ENCODE assay signal across 19 cellular contexts in genomic region chr6:98716341-98716740, GRCh38.
DNase-seq lines count a peak whose midpoint lies in the region; ATAC-seq, FAIRE-seq and TF ChIP-seq lines count a peak whose summit lies in the region.
"Had no signal": no experiment of that assay in that cellular context is flagged by ENCODE, and none has a peak within 500 bp of the region (broad histone marks: within the 10 kb centered on the region; RNA-seq: fewer than 3 reads in every experiment).

No MANE protein-coding gene starts in this region.

- no peaks in the 10 kb centered on the region for H3K36me3 ChIP-seq in astrocyte (ENCODE audit: insufficient read depth, low read length)
- no peaks in the 10 kb centered on the region for H3K36me3 ChIP-seq in mesendoderm (ENCODE audit: control insufficient read depth, insufficient read depth, low read length)
- H3K36me3 ChIP-seq: BE2C had no signal

- H2BK120ac ChIP-seq in H9 (ENCODE audit: low read depth, low read length, poor library complexity, severe bottlenecking) (no peak overlapping the region), mesendoderm (ENCODE audit: low read depth, low read length) (no peak overlapping the region)

- H3K9me3 Mint-ChIP-seq in H9 = peaks cover 0 to 3% of the 10 kb centered on the region in 2 experiments; a peak in 2 of 5 replicates
- H3K9me3 Mint-ChIP-seq in astrocyte (ENCODE audit: unreplicated experiment) = no peaks in the 10 kb centered on the region
- H3K9me3 Mint-ChIP-seq in HFFc6 = peaks cover 17% of the 10 kb centered on the region
- H3K9me3 Mint-ChIP-seq: activated naive CD8-positive, alpha-beta T cell treated with anti-CD3 and anti-CD28 coated beads for 36 hours; activated T-cell treated with anti-CD3 and anti-CD28 coated beads, Interleukin-2, amount 50 U/mL, for 24 hours; effector memory CD8-positive, alpha-beta T cell had no signal

- H3K9me3 ChIP-seq in H9 (ENCODE audit: control insufficient read depth, low read depth, low read length) (no peaks in the 10 kb centered on the region), astrocyte (ENCODE audit: insufficient read depth, low read depth, low read length) (no peaks in the 10 kb centered on the region)
- H3K9me3 ChIP-seq: BE2C had no signal

- H3K4me1 Mint-ChIP-seq in H9 (peaks cover 29 to 30% of the 10 kb centered on the region in 2 experiments), astrocyte (ENCODE audit: low read depth, unreplicated experiment) (peaks cover 7% of the 10 kb centered on the region), HFFc6 (ENCODE audit: low read depth) (no peaks in the 10 kb centered on the region)
- H3K4me1 Mint-ChIP-seq: activated naive CD8-positive, alpha-beta T cell treated with anti-CD3 and anti-CD28 coated beads for 36 hours; naive thymus-derived CD4-positive, alpha-beta T cell had no signal

- TF ChIP-seq CTCF in H9 (conservative IDR thresholded peaks at IDR 0.05) = no peak
- TF ChIP-seq CTCF in astrocyte (IDR thresholded peaks at IDR 0.05; ENCODE audit: insufficient read depth, low read depth, low read length) = no peak
- TF ChIP-seq CTCF in HFFc6 (IDR thresholded peaks at IDR 0.05) = no peak

- H3K23ac ChIP-seq in H9 (ENCODE audit: insufficient read length, low read depth, low read length) (no peak overlapping the region), mesendoderm (ENCODE audit: low read length) (no peak overlapping the region)

- H3K27ac Mint-ChIP-seq in H9 = no peak overlapping the region; a peak in 1 of 7 replicates
- peak overlapping the region; percentile 21 for H3K27ac Mint-ChIP-seq in astrocyte (ENCODE audit: unreplicated experiment)
- no peak overlapping the region for H3K27ac Mint-ChIP-seq in HFFc6
- H3K27ac Mint-ChIP-seq: activated naive CD8-positive, alpha-beta T cell treated with anti-CD3 and anti-CD28 coated beads for 36 hours; activated T-cell treated with anti-CD3 and anti-CD28 coated beads, Interleukin-2, amount 50 U/mL, for 24 hours; effector memory CD8-positive, alpha-beta T cell; naive thymus-derived CD4-positive, alpha-beta T cell had no signal

- H3K23me2 ChIP-seq in H9 (ENCODE audit: insufficient read length, low read depth, low read length, poor library complexity, severe bottlenecking) = no peaks in the 10 kb centered on the region

- H3K4me1 ChIP-seq in H9 (ENCODE audit: insufficient read depth, low read length) (peaks cover 10% of the 10 kb centered on the region; the same call in 1 of the 2 replicates), astrocyte (ENCODE audit: insufficient read depth, low read length) (no peaks in the 10 kb centered on the region), mesendoderm (ENCODE audit: control insufficient read depth, low read depth, low read length) (peaks cover 4% of the 10 kb centered on the region)
- H3K4me1 ChIP-seq: BE2C had no signal

- no peak for ATAC-seq in HG02870 (IDR thresholded peaks at IDR 0.05; ENCODE audit: unreplicated experiment)
- ATAC-seq: effector memory CD8-positive, alpha-beta T cell; naive thymus-derived CD4-positive, alpha-beta T cell had no signal

- H3K56ac ChIP-seq in H9 (ENCODE audit: insufficient read length, low read depth, low read length) = no peak overlapping the region
- H3K56ac ChIP-seq in mesendoderm (ENCODE audit: low read length) = peak overlapping the region; percentile 28

- H4K8ac ChIP-seq in H9 (replicated peaks; ENCODE audit: insufficient read length, low read depth, low read length) (no peak overlapping the region), mesendoderm (ENCODE audit: low read depth, low read length) (no peak overlapping the region)

- H3K36me3 Mint-ChIP-seq in H9 (ENCODE audit: insufficient read depth in 1 of 3, low read depth in 3 of 3) = peaks cover 0 to 11% (median 4%) of the 10 kb centered on the region in 3 experiments; a peak in 1 of 7 replicates
- no peaks in the 10 kb centered on the region for H3K36me3 Mint-ChIP-seq in astrocyte (ENCODE audit: low read depth, unreplicated experiment)
- no peaks in the 10 kb centered on the region for H3K36me3 Mint-ChIP-seq in HFFc6 (ENCODE audit: low read depth)
- H3K36me3 Mint-ChIP-seq: activated naive CD8-positive, alpha-beta T cell treated with anti-CD3 and anti-CD28 coated beads for 36 hours; naive thymus-derived CD4-positive, alpha-beta T cell had no signal

- no peak overlapping the region for H2BK15ac ChIP-seq in H9 (ENCODE audit: low read depth, low read length)
- H2BK15ac ChIP-seq in mesendoderm (replicated peaks; ENCODE audit: low read depth) = no peak overlapping the region

- H2AK5ac ChIP-seq in H9 (ENCODE audit: insufficient read length, low read length) (no peak overlapping the region), mesendoderm (ENCODE audit: low read length) (no peak overlapping the region)

- no peak overlapping the region for H3K27ac ChIP-seq in H9 (ENCODE audit: insufficient read length, low read depth, low read length)
- H3K27ac ChIP-seq in astrocyte (ENCODE audit: low read depth, low read length) = no peak overlapping the region
- H3K27ac ChIP-seq in mesendoderm (ENCODE audit: low read depth, low read length) = no peak overlapping the region

- H3K4ac ChIP-seq in H9 (ENCODE audit: low read depth, low read length) (no peak overlapping the region), mesendoderm (ENCODE audit: low read depth, low read length) (no peak overlapping the region)

- H3K18ac ChIP-seq in H9 (ENCODE audit: insufficient read length, low read depth, low read length) (no peak overlapping the region), mesendoderm (ENCODE audit: low read length) (no peak overlapping the region)

- no peak overlapping the region for H2BK20ac ChIP-seq in H9 (ENCODE audit: low read depth, low read length, poor library complexity, severe bottlenecking)

- no peaks in the 10 kb centered on the region for H3K79me1 ChIP-seq in H9 (ENCODE audit: insufficient read depth, low read depth, low read length, poor library complexity, severe bottlenecking)
- no peaks in the 10 kb centered on the region for H3K79me1 ChIP-seq in mesendoderm (ENCODE audit: low read length)

- H3K4me3 Mint-ChIP-seq in H9 = peak overlapping the region; percentile 18 to 45; a peak in 3 of 5 replicates
- H3K4me3 Mint-ChIP-seq in astrocyte (ENCODE audit: unreplicated experiment) = no peak overlapping the region
- no peak overlapping the region for H3K4me3 Mint-ChIP-seq in HFFc6
- H3K4me3 Mint-ChIP-seq: activated naive CD8-positive, alpha-beta T cell treated with anti-CD3 and anti-CD28 coated beads for 36 hours; activated T-cell treated with anti-CD3 and anti-CD28 coated beads, Interleukin-2, amount 50 U/mL, for 24 hours; effector memory CD8-positive, alpha-beta T cell; naive thymus-derived CD4-positive, alpha-beta T cell had no signal

- no peaks in the 10 kb centered on the region for H3K27me3 ChIP-seq in H9 (ENCODE audit: insufficient read depth, low read length)
- H3K27me3 ChIP-seq in astrocyte (ENCODE audit: insufficient read depth, low read length) = no peaks in the 10 kb centered on the region
- H3K27me3 ChIP-seq in mesendoderm (ENCODE audit: insufficient read depth, low read length, poor library complexity) = no peaks in the 10 kb centered on the region

- no peak overlapping the region for H3K14ac ChIP-seq in H9 (ENCODE audit: insufficient read depth, low read length)

- H3K4me2 ChIP-seq in H9 (ENCODE audit: insufficient read depth, insufficient read length, low read length) (peak overlapping the region; percentile 18), astrocyte (ENCODE audit: low read length) (no peak overlapping the region), mesendoderm (ENCODE audit: low read length) (no peak overlapping the region)

- no peak overlapping the region for H4K91ac ChIP-seq in H9 (ENCODE audit: insufficient read length, low read depth, low read length)

- H4K5ac ChIP-seq in H9 (ENCODE audit: insufficient read length, low read depth, low read length) = no peak overlapping the region
- H4K5ac ChIP-seq in mesendoderm (ENCODE audit: low read length) = no peak overlapping the region

- FAIRE-seq in astrocyte (lab: Jason Lieb, UNC) = no peak
- FAIRE-seq: GM18507 had no signal

- no peak overlapping the region for H3K9ac ChIP-seq in H9 (ENCODE audit: extremely low read depth, insufficient read length, low read length)
- no peak overlapping the region for H3K9ac ChIP-seq in astrocyte (ENCODE audit: low read length)
- H3K9ac ChIP-seq in mesendoderm (ENCODE audit: low read length) = no peak overlapping the region

- H4K20me1 ChIP-seq in H9 (ENCODE audit: control insufficient read depth, insufficient read depth, insufficient read length) = no peaks in the 10 kb centered on the region
- no peaks in the 10 kb centered on the region for H4K20me1 ChIP-seq in astrocyte (ENCODE audit: insufficient read depth, low read length)

- no CpG with 5 or more reads among the region's 8 CpGs for whole genome bisulfite sequencing in H9 (ENCODE audit: extremely low coverage, insufficient read length, low lambda C conversion rate)
- no CpG with 5 or more reads among the region's 8 CpGs for WGBS in mesendoderm (ENCODE audit: extremely low coverage, insufficient coverage, low lambda C conversion rate)

- H2BK12ac ChIP-seq in H9 (ENCODE audit: insufficient read length, low read depth, low read length) = no peak overlapping the region

- no peak overlapping the region for H2BK5ac ChIP-seq in H9 (ENCODE audit: insufficient read length, low read length)
- no peak overlapping the region for H2BK5ac ChIP-seq in mesendoderm (ENCODE audit: low read length)

- no peak overlapping the region for H3K4me3 ChIP-seq in astrocyte (ENCODE audit: insufficient read depth, low read depth, low read length)
- H3K4me3 ChIP-seq in mesendoderm (ENCODE audit: low read length) = no peak overlapping the region
- H3K4me3 ChIP-seq: lung had no signal

- no peak overlapping the region for H2AFZ ChIP-seq in H9 (ENCODE audit: low read length)
- peak overlapping the region; percentile 64 for H2AFZ ChIP-seq in astrocyte (ENCODE audit: low read depth, low read length)

- H3T11ph ChIP-seq in H9 (ENCODE audit: low read length) = no peak overlapping the region

- H3K79me2 ChIP-seq in H9 (ENCODE audit: insufficient read depth, low read length) (no peaks in the 10 kb centered on the region), astrocyte (ENCODE audit: insufficient read depth, low read length) (no peaks in the 10 kb centered on the region), mesendoderm (ENCODE audit: control insufficient read depth, insufficient read depth, low read length) (no peaks in the 10 kb centered on the region)

- DNase-seq in H9 (peak; percentile 56), NCI-H146 (lab: John Stamatoyannopoulos, UW) (peak; percentile 79), astrocyte (ENCODE audit: low read depth) (no peak), mesendoderm (peak; percentile 83), NCI-H1436 (lab: John Stamatoyannopoulos, UW) (no peak), HFFc6 (no peak)
- DNase-seq: activated CD4-positive, alpha-beta T cell treated with anti-CD3 and anti-CD28 coated beads for 48 hours; activated naive CD8-positive, alpha-beta T cell treated with anti-CD3 and anti-CD28 coated beads for 36 hours; activated T-cell treated with anti-CD3 and anti-CD28 coated beads, Interleukin-2, amount 50 U/mL, for 24 hours; BE2C; effector memory CD8-positive, alpha-beta T cell; naive thymus-derived CD4-positive, alpha-beta T cell; NCI-H2029; SIG-M5; stimulated activated CD4-positive, alpha-beta T cell treated with anti-CD3 and anti-CD28 coated beads, Interleukin-1b, Interleukin-23, amount 100 ng/mL, for 48 hours; substantia nigra had no signal

- H3K27me3 Mint-ChIP-seq in H9 (ENCODE audit: low read depth) (no peaks in the 10 kb centered on the region), astrocyte (ENCODE audit: low read depth, unreplicated experiment) (no peaks in the 10 kb centered on the region), HFFc6 (ENCODE audit: insufficient read depth) (no peaks in the 10 kb centered on the region; the same call in 1 of the 2 replicates)

Comparison
In these comparisons a context has a peak if more than half of its experiments do, and no peak if none do; other contexts are left out.
1. DNase-seq: peak in H9 (single experiment), NCI-H146 (single experiment) and mesendoderm (single experiment); none in astrocyte (single experiment), NCI-H1436 (single experiment) and HFFc6 (single experiment).
2. H3K4me3 Mint-ChIP-seq: peak in H9 (2 of 2); none in astrocyte (single experiment) and HFFc6 (single experiment).